In the genomic region with DNA sequence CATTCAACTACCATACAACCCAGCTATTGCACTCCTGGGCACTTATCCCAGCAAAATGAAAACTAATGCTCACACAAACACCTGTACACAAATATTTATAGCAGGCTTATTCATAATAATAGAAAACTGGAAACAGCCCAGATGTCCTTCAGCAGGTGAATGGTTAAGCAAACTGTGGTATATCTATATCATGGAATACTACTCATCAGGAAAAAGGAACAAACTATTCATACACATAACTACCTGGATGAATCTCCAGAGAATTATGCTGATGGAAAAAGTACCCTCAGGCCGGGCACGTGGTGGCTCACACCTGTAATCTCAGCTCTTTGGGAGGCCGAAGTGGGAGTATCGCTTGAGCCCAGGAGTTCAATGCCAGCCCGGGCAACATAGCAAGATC, we compare ENCODE assay signal across 10 cellular contexts.
"Had no signal": no experiment of that assay in that cellular context is flagged by ENCODE, and none has a peak within 500 bp of the region (broad histone marks: within the 10 kb centered on the region; RNA-seq: fewer than 3 reads in every experiment).

No MANE protein-coding gene starts in this region.

- H3K9ac ChIP-seq: GM23248, KMS-11 had no signal

- H2AFZ ChIP-seq: GM23248 had no signal

- DNase-seq: GM23248, GOT3, H9, HCEC 1CT, HFFc6, IMR-90, KBM-7 had no signal

- FAIRE-seq: H54 had no signal

- H3K4me2 ChIP-seq: KMS-11 had no signal

- H3K4me3 ChIP-seq: GM23248 had no signal

- H3K27ac ChIP-seq: GM23248, HL-60, KMS-11 had no signal
